In the genomic region with DNA sequence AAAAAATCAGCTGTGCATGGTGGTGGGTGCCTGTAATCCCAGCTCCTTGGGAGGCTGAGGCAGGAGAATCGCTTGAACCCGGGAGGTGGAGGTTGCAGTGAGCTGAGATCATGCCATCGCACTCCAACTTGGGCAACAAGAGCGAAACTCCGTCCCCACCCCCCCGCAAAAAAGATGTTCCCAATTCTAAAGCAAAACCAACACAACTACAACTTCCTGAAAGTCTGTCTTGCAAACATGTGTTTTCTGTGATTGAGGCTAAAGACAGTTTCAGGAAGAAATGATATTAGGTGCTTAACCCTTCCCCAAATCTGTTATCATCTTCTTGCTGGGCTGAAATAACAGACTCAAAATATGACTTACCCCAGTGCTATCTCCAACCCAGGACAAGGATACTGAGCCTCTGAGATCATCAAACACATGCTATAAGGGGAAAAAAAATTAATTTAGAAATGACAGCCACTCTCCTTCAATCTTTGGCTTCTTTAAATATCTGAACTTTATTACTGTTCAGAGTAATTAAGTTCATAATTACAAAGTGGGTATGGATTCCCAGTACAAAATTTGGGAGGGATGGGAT, we compare ENCODE assay signal across 2 cellular contexts.
TF ChIP-seq lines count a peak whose summit lies in the region.

No MANE protein-coding gene starts in this region.

TF ChIP-seq in IMR-90, 13 proteins besides CTCF, POLR2A, EP300 and RAD21:
- TF ChIP-seq RCOR1 (IDR thresholded peaks at IDR 0.05; ENCODE audit: insufficient replicate concordance, low read length) (no peak), CEBPB (IDR thresholded peaks at IDR 0.05; ENCODE audit: low read depth, low read length) (no peak), FOS (IDR thresholded peaks at IDR 0.05; ENCODE audit: low read depth, low read length) (no peak), MAZ (IDR thresholded peaks at IDR 0.05; ENCODE audit: borderline replicate concordance, low read depth, low read length) (no peak), NFE2L2 (IDR thresholded peaks at IDR 0.05; ENCODE audit: low read depth, low read length) (no peak)
- TF ChIP-seq, protein P1, sequence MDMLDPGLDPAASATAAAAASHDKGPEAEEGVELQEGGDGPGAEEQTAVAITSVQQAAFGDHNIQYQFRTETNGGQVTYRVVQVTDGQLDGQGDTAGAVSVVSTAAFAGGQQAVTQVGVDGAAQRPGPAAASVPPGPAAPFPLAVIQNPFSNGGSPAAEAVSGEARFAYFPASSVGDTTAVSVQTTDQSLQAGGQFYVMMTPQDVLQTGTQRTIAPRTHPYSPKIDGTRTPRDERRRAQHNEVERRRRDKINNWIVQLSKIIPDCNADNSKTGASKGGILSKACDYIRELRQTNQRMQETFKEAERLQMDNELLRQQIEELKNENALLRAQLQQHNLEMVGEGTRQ (IDR thresholded peaks at IDR 0.05; ENCODE audit: low read depth, low read length), result no peak

TF ChIP-seq in HepG2, 621 proteins besides CTCF, POLR2A, EP300 and RAD21:
- TF ChIP-seq AHR (CRISPR knock-in tag; IDR thresholded peaks at IDR 0.05) (no peak), ZNF609 (CRISPR knock-in tag; IDR thresholded peaks at IDR 0.05; ENCODE audit: borderline replicate concordance) (no peak), ZSCAN5A (CRISPR knock-in tag; IDR thresholded peaks at IDR 0.05; ENCODE audit: borderline replicate concordance) (no peak), FOXP4 (CRISPR knock-in tag; IDR thresholded peaks at IDR 0.05) (no peak), ZC3H4 (CRISPR knock-in tag; IDR thresholded peaks at IDR 0.05; ENCODE audit: borderline replicate concordance) (no peak), GATA4 (IDR thresholded peaks at IDR 0.05; ENCODE audit: borderline replicate concordance, low read depth) (no peak), ZNF101 (CRISPR knock-in tag; IDR thresholded peaks at IDR 0.05; ENCODE audit: borderline replicate concordance, low read depth) (no peak), ZFAT (CRISPR knock-in tag; conservative IDR thresholded peaks at IDR 0.05) (no peak), ZNF737 (CRISPR knock-in tag; IDR thresholded peaks at IDR 0.05; ENCODE audit: borderline replicate concordance) (no peak), ZNF710 (CRISPR knock-in tag; IDR thresholded peaks at IDR 0.05; ENCODE audit: borderline replicate concordance) (no peak), CBFB (CRISPR knock-in tag; IDR thresholded peaks at IDR 0.05) (no peak), SMAD1 (CRISPR knock-in tag; IDR thresholded peaks at IDR 0.05; ENCODE audit: borderline replicate concordance, low read depth) (no peak), ZFP90 (CRISPR knock-in tag; IDR thresholded peaks at IDR 0.05; ENCODE audit: borderline replicate concordance) (no peak), ZNF343 (CRISPR knock-in tag; IDR thresholded peaks at IDR 0.05) (no peak), SMARCE1 (IDR thresholded peaks at IDR 0.05; ENCODE audit: borderline replicate concordance) (no peak)
TF ChIP-seq in HepG2: peak in this region for 0.
